In the genomic region with DNA sequence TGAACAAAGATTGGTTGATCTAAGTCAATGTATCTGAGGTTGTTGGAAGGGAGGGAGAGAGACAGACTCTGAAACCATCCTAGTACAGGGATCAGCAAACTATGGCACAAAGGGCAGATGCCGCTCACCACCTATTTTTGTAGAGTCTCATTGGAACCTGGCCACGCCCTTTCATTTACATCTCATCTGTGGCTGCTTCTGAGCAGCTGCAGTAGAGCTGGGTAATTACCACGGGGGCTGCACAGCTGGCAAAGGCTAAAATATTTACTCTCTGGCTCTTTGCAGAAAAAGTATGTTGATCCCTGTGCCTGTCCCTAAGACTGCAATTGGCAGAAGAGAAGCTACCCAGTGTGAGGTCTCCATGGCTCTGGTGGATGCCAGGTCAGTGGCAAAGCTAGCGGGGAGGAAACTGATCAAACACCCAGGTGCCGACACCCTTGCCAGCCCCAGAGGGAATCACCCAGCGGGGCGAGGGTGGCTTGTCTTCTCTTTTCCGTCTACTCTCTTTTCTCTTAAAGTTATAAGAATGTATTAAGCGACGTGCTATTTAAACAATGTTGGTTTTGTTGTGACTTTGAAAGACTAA, we compare ENCODE assay signal across 1 cellular context.
TF ChIP-seq lines count a peak whose summit lies in the region.

No MANE protein-coding gene starts in this region.

TF ChIP-seq in IMR-90, 13 proteins besides CTCF, POLR2A, EP300 and RAD21:
- TF ChIP-seq MXI1 (IDR thresholded peaks at IDR 0.05; ENCODE audit: borderline replicate concordance, low read depth, low read length) (no peak), SMC3 (IDR thresholded peaks at IDR 0.05; ENCODE audit: low read depth, low read length) (no peak)
- TF ChIP-seq, protein P1, sequence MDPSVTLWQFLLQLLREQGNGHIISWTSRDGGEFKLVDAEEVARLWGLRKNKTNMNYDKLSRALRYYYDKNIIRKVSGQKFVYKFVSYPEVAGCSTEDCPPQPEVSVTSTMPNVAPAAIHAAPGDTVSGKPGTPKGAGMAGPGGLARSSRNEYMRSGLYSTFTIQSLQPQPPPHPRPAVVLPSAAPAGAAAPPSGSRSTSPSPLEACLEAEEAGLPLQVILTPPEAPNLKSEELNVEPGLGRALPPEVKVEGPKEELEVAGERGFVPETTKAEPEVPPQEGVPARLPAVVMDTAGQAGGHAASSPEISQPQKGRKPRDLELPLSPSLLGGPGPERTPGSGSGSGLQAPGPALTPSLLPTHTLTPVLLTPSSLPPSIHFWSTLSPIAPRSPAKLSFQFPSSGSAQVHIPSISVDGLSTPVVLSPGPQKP (IDR thresholded peaks at IDR 0.05; ENCODE audit: borderline replicate concordance, low read depth, low read length) = no peak
TF ChIP-seq in IMR-90: peak in this region for 0.
